ENCODE assay signal across 30 cellular contexts in genomic region chr2:134783912-134784311, GRCh38. TPM values are rescaled to one million over a fixed set of nuclear protein-coding genes. Genes with fewer than 3 reads are reported as not detected.
A peak's percentile ranks its signal among the peaks of the same experiment; 100 is the strongest.
DNase-seq lines count a peak whose midpoint lies in the region; ATAC-seq lines count a peak whose summit lies in the region.
"Had no signal": no experiment of that assay in that cellular context is flagged by ENCODE, and none has a peak within 500 bp of the region (broad histone marks: within the 10 kb centered on the region; RNA-seq: fewer than 3 reads in every experiment).

No MANE protein-coding gene starts in this region.

- H3K36me3 ChIP-seq in BLaER1 treated with 17β-estradiol and CSF1 and Interleukin-3, amounts not matched to agents 10 nM and 100 nM = no peaks in the 10 kb centered on the region
- no peaks in the 10 kb centered on the region for H3K36me3 ChIP-seq in naive thymus-derived CD4-positive, alpha-beta T cell (ENCODE audit: control insufficient read depth in 2 of 3, insufficient read depth in 3 of 3, low read length in 3 of 3)
- H3K36me3 ChIP-seq: tibial artery, WERI-Rb-1 had no signal

- peaks cover 0 to 64% (median 6%) of the 10 kb centered on the region in 10 experiments; a peak in 12 of 20 replicates for H3K4me1 ChIP-seq in BLaER1 treated with 17β-estradiol and CSF1 and Interleukin-3, amounts not matched to agents 10 nM and 100 nM
- H3K4me1 ChIP-seq in naive thymus-derived CD4-positive, alpha-beta T cell (ENCODE audit: control insufficient read depth in 2 of 2, insufficient read depth in 2 of 2, low read length in 2 of 2) = peaks cover 0 to 7% of the 10 kb centered on the region in 2 donors
- H3K4me1 ChIP-seq: tibial artery had no signal

- H3K27ac ChIP-seq in BLaER1 treated with 17β-estradiol and CSF1 and Interleukin-3, amounts not matched to agents 10 nM and 100 nM = peak overlapping the region in 7 of 11 experiments; percentile 4 to 86 (median 62); a peak in 10 of 22 replicates
- H3K27ac ChIP-seq in naive thymus-derived CD4-positive, alpha-beta T cell (ENCODE audit: low read depth, low read length) = no peak overlapping the region
- H3K27ac ChIP-seq: GM23248, tibial artery, WERI-Rb-1 had no signal

- no peak overlapping the region for H3K4me3 Mint-ChIP-seq in naive thymus-derived CD4-positive, alpha-beta T cell
- H3K4me3 Mint-ChIP-seq: activated CD4-positive, alpha-beta T cell treated with anti-CD3 and anti-CD28 coated beads, Interleukin-2, amount 10 ng/mL, durations not matched to agents 24 days and 14 days; activated T-cell treated with anti-CD3 and anti-CD28 coated beads, Interleukin-2, amount 50 U/mL, for 24 hours; central memory CD8-positive, alpha-beta T cell; mesothelial cell of epicardium; naive thymus-derived CD8-positive, alpha-beta T cell; stimulated activated naive CD8-positive, alpha-beta T cell treated with anti-CD3 and anti-CD28 coated beads, Interleukin-15, amount 100 ng/mL, for 72 hours had no signal

- H3K27me3 Mint-ChIP-seq in naive thymus-derived CD4-positive, alpha-beta T cell = peaks cover 0 to 11% (median 5%) of the 10 kb centered on the region in 5 donors

- POLR2A ChIA-PET in naive thymus-derived CD4-positive, alpha-beta T cell (lab: Charles Lee) = no interaction called here

- no peak overlapping the region for H3K4me3 ChIP-seq in BLaER1 treated with 17β-estradiol and CSF1 and Interleukin-3, amounts not matched to agents 10 nM and 100 nM
- no peak overlapping the region for H3K4me3 ChIP-seq in naive thymus-derived CD4-positive, alpha-beta T cell (ENCODE audit: low read length)
- H3K4me3 ChIP-seq: GM23248, tibial artery had no signal

- peak overlapping the region in 6 of 11 experiments; percentile 34 to 71 (median 62); a peak in 11 of 22 replicates for H3K4me2 ChIP-seq in BLaER1 treated with 17β-estradiol and CSF1 and Interleukin-3, amounts not matched to agents 10 nM and 100 nM

- peak overlapping the region in 1 of 9 donors; percentile 44 for H3K27ac Mint-ChIP-seq in naive thymus-derived CD4-positive, alpha-beta T cell
- H3K27ac Mint-ChIP-seq: activated CD4-positive, alpha-beta T cell treated with anti-CD3 and anti-CD28 coated beads, Interleukin-2, amount 10 ng/mL, durations not matched to agents 24 days and 14 days; activated T-cell treated with anti-CD3 and anti-CD28 coated beads, Interleukin-2, amount 50 U/mL, for 24 hours; mesothelial cell of epicardium; stimulated activated naive CD8-positive, alpha-beta T cell treated with anti-CD3 and anti-CD28 coated beads, Interleukin-15, amount 100 ng/mL, for 72 hours had no signal

- peaks cover 0 to 21% (median 5%) of the 10 kb centered on the region in 11 experiments; a peak in 8 of 22 replicates for H3K9me3 ChIP-seq in BLaER1 treated with 17β-estradiol and CSF1 and Interleukin-3, amounts not matched to agents 10 nM and 100 nM (replicated peaks in 1 of 11)
- H3K9me3 ChIP-seq in naive thymus-derived CD4-positive, alpha-beta T cell (ENCODE audit: control insufficient read depth in 2 of 3, low read length in 3 of 3) = no peaks in the 10 kb centered on the region
- H3K9me3 ChIP-seq: tibial artery had no signal

- CTCF ChIA-PET in naive thymus-derived CD4-positive, alpha-beta T cell (lab: Charles Lee) = no interaction called here

- H3K9ac ChIP-seq in BLaER1 treated with 17β-estradiol and CSF1 and Interleukin-3, amounts not matched to agents 10 nM and 100 nM = peak overlapping the region in 3 of 11 experiments; percentile 48 to 66 (median 59); a peak in 5 of 22 replicates
- H3K9ac ChIP-seq: GM23248 had no signal

- no peaks in the 10 kb centered on the region for H3K9me3 Mint-ChIP-seq in naive thymus-derived CD4-positive, alpha-beta T cell
- H3K9me3 Mint-ChIP-seq: activated CD4-positive, alpha-beta T cell treated with anti-CD3 and anti-CD28 coated beads, Interleukin-2, amount 10 ng/mL, durations not matched to agents 24 days and 14 days; activated T-cell treated with anti-CD3 and anti-CD28 coated beads, Interleukin-2, amount 50 U/mL, for 24 hours; central memory CD8-positive, alpha-beta T cell; stimulated activated naive CD8-positive, alpha-beta T cell treated with anti-CD3 and anti-CD28 coated beads, Interleukin-15, amount 100 ng/mL, for 72 hours had no signal

- DNase-seq in Kasumi-1 (lab: John Stamatoyannopoulos, UW) (peak; percentile 92 to 94), SKM-1 (lab: John Stamatoyannopoulos, UW; ENCODE audit: unreplicated experiment) (peak; percentile 11), inferior parietal cortex (ENCODE audit: extremely low spot score) (no peak), HuH-7 (ENCODE audit: low spot score) (no peak)
- DNase-seq in naive thymus-derived CD4-positive, alpha-beta T cell = no peak
- DNase-seq: activated CD4-positive, alpha-beta T cell treated with anti-CD3 and anti-CD28 coated beads, Interleukin-2, amount 10 ng/mL, durations not matched to agents 24 days and 14 days; activated gamma-delta T cell; activated T-cell treated with anti-CD3 and anti-CD28 coated beads, Interleukin-2, amount 50 U/mL, for 24 hours; C1 segment of cervical spinal cord; dermis blood vessel endothelial cell; GM23248; naive thymus-derived CD8-positive, alpha-beta T cell; NCI-H1105 treated with DMSO at 0.1 percent for 48 hours; NCI-H1930; NCI-H526; occipital lobe; small intestine; stimulated activated CD8-positive, alpha-beta memory T cell treated with anti-CD3 and anti-CD28 coated beads, Interleukin-4, amount 100 ng/mL, for 48 hours; stimulated activated naive CD8-positive, alpha-beta T cell treated with anti-CD3 and anti-CD28 coated beads, Interleukin-15, amount 100 ng/mL, for 72 hours; tibial artery; WERI-Rb-1 had no signal

- H3K4me1 Mint-ChIP-seq in naive thymus-derived CD4-positive, alpha-beta T cell = peaks cover 2 to 22% (median 10%) of the 10 kb centered on the region in 7 donors
- H3K4me1 Mint-ChIP-seq: activated CD4-positive, alpha-beta T cell treated with anti-CD3 and anti-CD28 coated beads, Interleukin-2, amount 10 ng/mL, durations not matched to agents 24 days and 14 days; central memory CD8-positive, alpha-beta T cell had no signal

- no peaks in the 10 kb centered on the region for H3K27me3 ChIP-seq in BLaER1 treated with 17β-estradiol and CSF1 and Interleukin-3, amounts not matched to agents 10 nM and 100 nM
- H3K27me3 ChIP-seq in naive thymus-derived CD4-positive, alpha-beta T cell (ENCODE audit: control insufficient read depth in 2 of 2, insufficient read depth in 2 of 2, low read length in 2 of 2) = no peaks in the 10 kb centered on the region
- H3K27me3 ChIP-seq: tibial artery had no signal

- no peaks in the 10 kb centered on the region for H3K36me3 Mint-ChIP-seq in naive thymus-derived CD4-positive, alpha-beta T cell
- H3K36me3 Mint-ChIP-seq: mesothelial cell of epicardium; naive thymus-derived CD8-positive, alpha-beta T cell had no signal

- peak; percentile 34 for ATAC-seq in naive thymus-derived CD4-positive, alpha-beta T cell
- ATAC-seq in GM18517 (IDR thresholded peaks at IDR 0.05; ENCODE audit: unreplicated experiment) = no peak
- ATAC-seq: HepG2; left lobe of liver; naive thymus-derived CD8-positive, alpha-beta T cell; SK-N-SH treated with all-trans-retinoic acid at 6 μM for 48 hours; stimulated activated naive CD8-positive, alpha-beta T cell treated with anti-CD3 and anti-CD28 coated beads, Interleukin-15, amount 100 ng/mL, for 72 hours had no signal

- no peaks in the 10 kb centered on the region for H4K20me1 ChIP-seq in BLaER1 treated with 17β-estradiol and CSF1 and Interleukin-3, amounts not matched to agents 10 nM and 100 nM

- intact Hi-C loops in naive thymus-derived CD4-positive, alpha-beta T cell (cut with micrococcal nuclease) = loop anchor here in 1 of 2 donors (2.0 kb wide), 1 partner anchor 115 kb away; no protein-coding TSS in a partner anchor

RNA-seq across cellular contexts. Expression of gene ACMSD, which starts 54.5 kb away (rescaled TPM):
- not detected for total RNA-seq in naive thymus-derived CD4-positive, alpha-beta T cell
- polyA plus RNA-seq in naive thymus-derived CD4-positive, alpha-beta T cell = not detected
- total RNA-seq: activated CD4-positive, alpha-beta T cell treated with anti-CD3 and anti-CD28 coated beads, Interleukin-2, amount 10 ng/mL, durations not matched to agents 24 days and 14 days; activated CD8-positive, alpha-beta memory T cell treated with anti-CD3 and anti-CD28 coated beads for 36 hours; fibroblast of lung; GM23248; HepG2; mesothelial cell of epicardium; naive thymus-derived CD8-positive, alpha-beta T cell; occipital lobe had no signal
- polyA plus RNA-seq: fibroblast of lung; GM23248; HepG2; naive thymus-derived CD8-positive, alpha-beta T cell; small intestine had no signal

Comparison
In these comparisons a context has a peak if more than half of its experiments do, and no peak if none do; other contexts are left out.
1. DNase-seq: peak in Kasumi-1 (2 of 2) and SKM-1 (single experiment); none in naive thymus-derived CD4-positive, alpha-beta T cell (0 of 9), inferior parietal cortex (single experiment) and HuH-7 (single experiment).